12 cellular contexts compared by ENCODE assay signal in the genomic region with DNA sequence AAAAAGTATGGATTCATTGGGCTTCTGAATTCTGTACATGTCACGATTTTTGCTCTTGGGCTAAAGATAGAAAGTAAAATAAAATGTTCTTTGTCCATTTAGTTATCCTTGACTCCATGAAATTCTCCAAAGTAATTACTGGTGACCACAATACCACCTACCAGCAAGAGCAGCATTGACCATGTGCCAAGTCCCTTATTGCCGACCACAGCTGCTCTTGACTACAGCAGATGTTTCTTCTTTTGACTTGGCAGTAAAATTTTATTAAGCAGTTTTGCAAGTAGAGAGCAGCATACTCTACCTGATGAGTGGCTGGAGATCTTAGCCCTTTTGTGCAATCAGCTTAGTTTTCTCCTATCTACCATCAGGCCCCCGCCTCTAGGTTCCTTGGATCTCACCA.
DNase-seq lines count a peak whose midpoint lies in the region; ATAC-seq and TF ChIP-seq lines count a peak whose summit lies in the region.
"Had no signal": no experiment of that assay in that cellular context is flagged by ENCODE, and none has a peak within 500 bp of the region (broad histone marks: within the 10 kb centered on the region; RNA-seq: fewer than 3 reads in every experiment).

No MANE protein-coding gene starts in this region.

- peaks cover 10% of the 10 kb centered on the region for H3K9me1 ChIP-seq in IMR-90 (ENCODE audit: insufficient read depth, low read length)

- H2AK5ac ChIP-seq in IMR-90 (ENCODE audit: low read depth, low read length): 0 out of 2 replicates have a peak overlapping the region, but pooled peaks have one; percentile 28

- H2BK5ac ChIP-seq in IMR-90 (ENCODE audit: low read depth, low read length, poor library complexity, severe bottlenecking): no peak overlapping the region

- H3K27me3 ChIP-seq in IMR-90 (ENCODE audit: control insufficient read depth, insufficient read depth, low read length): no peaks in the 10 kb centered on the region
- H3K27me3 ChIP-seq in ascending aorta: no peaks in the 10 kb centered on the region
- no peaks in the 10 kb centered on the region for H3K27me3 ChIP-seq in kidney epithelial cell (ENCODE audit: control insufficient read depth, insufficient read depth, low read length)

- no peak overlapping the region for H2AK9ac ChIP-seq in IMR-90 (replicated peaks; ENCODE audit: low read depth, low read length, poor library complexity)

- peaks cover 5% of the 10 kb centered on the region for H3K36me3 Mint-ChIP-seq in nephron progenitor cell (ENCODE audit: low read depth)

- no peaks in the 10 kb centered on the region for H4K20me1 ChIP-seq in IMR-90 (ENCODE audit: insufficient read depth, low read length)

- in situ Hi-C loops in IMR-90 (cut with MboI; ENCODE audit: low sequenced_read_pairs): no loop called here

- no CpG with 5 or more reads among the region's 3 CpGs for WGBS in IMR-90 (ENCODE audit: extremely low coverage in 2 of 2, insufficient read length in 1 of 2), 2 experiments

- peak overlapping the region; percentile 88 for H3K14ac ChIP-seq in IMR-90 (replicated peaks; ENCODE audit: low read depth, low read length)

- H3K4ac ChIP-seq in IMR-90 (ENCODE audit: low read depth, low read length): peak overlapping the region; percentile 68

- dilution Hi-C loops in IMR-90 (cut with HindIII; ENCODE audit: low sequenced_read_pairs, unreplicated experiment): no loop called here

- H3K9me3 ChIP-seq in IMR-90 (ENCODE audit: control insufficient read depth, insufficient read depth, low read length) (no peaks in the 10 kb centered on the region), ascending aorta (no peaks in the 10 kb centered on the region)

- H3K4me3 ChIP-seq in AG10803 (ENCODE audit: low read length) (no peak overlapping the region), IMR-90 (ENCODE audit: insufficient read depth, low read depth, low read length) (no peak overlapping the region), ascending aorta (no peak overlapping the region), kidney epithelial cell (ENCODE audit: low read depth, low read length) (no peak overlapping the region)

- TF ChIP-seq CTCF in AG10803 (conservative IDR thresholded peaks at IDR 0.05; ENCODE audit: low read length) (no peak), IMR-90 (conservative IDR thresholded peaks at IDR 0.05; ENCODE audit: low read depth, low read length) (no peak), ascending aorta (IDR thresholded peaks at IDR 0.05) (no peak), kidney epithelial cell (IDR thresholded peaks at IDR 0.05; ENCODE audit: insufficient read depth, low read length, poor library complexity, severe bottlenecking) (no peak), nephron progenitor cell (IDR thresholded peaks at IDR 0.05) (no peak)

- peak overlapping the region in 1 of 2 experiments; percentile 72; a peak in 1 of 4 replicates for H4K8ac ChIP-seq in IMR-90 (ENCODE audit: low read depth in 2 of 2, low read length in 2 of 2)

- peaks cover 14% of the 10 kb centered on the region for H3K4me1 ChIP-seq in IMR-90 (ENCODE audit: control insufficient read depth, insufficient read depth, low read length)
- peaks cover 0 to 36% of the 10 kb centered on the region in 2 donors for H3K4me1 ChIP-seq in ascending aorta

- no peak for TF ChIP-seq POLR2A in IMR-90 (IDR thresholded peaks at IDR 0.05; ENCODE audit: low read depth, low read length)

- H4K5ac ChIP-seq in IMR-90 (ENCODE audit: low read depth, low read length): no peak overlapping the region; the same call in 1 of the 2 replicates

- H3K36me3 ChIP-seq in IMR-90 (ENCODE audit: control insufficient read depth, insufficient read depth, low read length): no peaks in the 10 kb centered on the region
- H3K36me3 ChIP-seq in ascending aorta: no peaks in the 10 kb centered on the region
- no peaks in the 10 kb centered on the region for H3K36me3 ChIP-seq in kidney epithelial cell (ENCODE audit: control insufficient read depth, insufficient read depth, low read length)

- peak overlapping the region; percentile 86; the same call in 1 of the 2 replicates for H3K23ac ChIP-seq in IMR-90 (ENCODE audit: low read depth, low read length)

- no peaks in the 10 kb centered on the region for H3K9me3 Mint-ChIP-seq in nephron progenitor cell
- H3K9me3 Mint-ChIP-seq: activated T-helper 17 cell treated with anti-CD3 and anti-CD28 coated beads, Interleukin-2, amount 50 U/mL, for 72 hours had no signal

- intact Hi-C loops in IMR-90 (cut with micrococcal nuclease): no loop called here
- intact Hi-C loops in ascending aorta (cut with DNase I): no loop called here
- intact Hi-C loops in posterior cingulate gyrus (cut with DNase I): no loop called here

- no peak overlapping the region for H3K56ac ChIP-seq in IMR-90 (ENCODE audit: extremely low read depth, insufficient read depth, low read length)

- H3K4me2 ChIP-seq in IMR-90 (ENCODE audit: low read depth, low read length): no peak overlapping the region

- H2BK120ac ChIP-seq in IMR-90 (ENCODE audit: low read depth, low read length): peak overlapping the region; percentile 72; the same call in 1 of the 2 replicates

- H3K27ac Mint-ChIP-seq in nephron progenitor cell: no peak overlapping the region
- H3K27ac Mint-ChIP-seq: activated T-helper 17 cell treated with anti-CD3 and anti-CD28 coated beads, Interleukin-2, amount 50 U/mL, for 72 hours had no signal

- DNase-seq in AG10803 (ENCODE audit: low read depth): peak; percentile 93
- DNase-seq in IMR-90: peak; percentile 82
- DNase-seq in ascending aorta (ENCODE audit: low spot score in 2 of 2): no peak
- peak; percentile 52 for DNase-seq in kidney epithelial cell (ENCODE audit: low read depth)
- DNase-seq in hypothalamus (lab: John Stamatoyannopoulos, UW): no peak
- DNase-seq in posterior cingulate gyrus: no peak
- no peak for DNase-seq in KG1 (lab: John Stamatoyannopoulos, UW)
- no peak for DNase-seq in nephron progenitor cell
- DNase-seq: activated CD4-positive, CD25-positive, alpha-beta regulatory T cell; Calu3; PC-3 had no signal

- H4K91ac ChIP-seq in IMR-90 (ENCODE audit: insufficient read depth, low read depth, low read length): 0 out of 2 replicates have a peak overlapping the region, but pooled peaks have one; percentile 19

- no TSS peak for BruUV-seq in IMR-90 (replicated peaks; lab: Mats Ljungman, UMichigan)

- no peak overlapping the region for H3K4me3 Mint-ChIP-seq in nephron progenitor cell
- H3K4me3 Mint-ChIP-seq: activated T-helper 17 cell treated with anti-CD3 and anti-CD28 coated beads, Interleukin-2, amount 50 U/mL, for 72 hours had no signal

- peaks cover 0 to 13% of the 10 kb centered on the region in 2 experiments; a peak in 2 of 4 replicates for H3K79me1 ChIP-seq in IMR-90 (ENCODE audit: low read depth in 1 of 2, low read length in 2 of 2)

- no peak overlapping the region for H3K9ac ChIP-seq in IMR-90 (ENCODE audit: low read depth, low read length)

- POLR2A ChIA-PET in IMR-90 (lab: Charles Lee; ENCODE audit: unreplicated experiment): no interaction called here

- H2AFZ ChIP-seq in IMR-90 (replicated peaks; ENCODE audit: low read length, poor library complexity): no peak overlapping the region

- peak overlapping the region; percentile 12 for H2BK20ac ChIP-seq in IMR-90 (ENCODE audit: low read depth, low read length)

- ATAC-seq in IMR-90 (ENCODE audit: low read depth): no peak
- ATAC-seq: activated T-helper 17 cell treated with anti-CD3 and anti-CD28 coated beads, Interleukin-2, amount 50 U/mL, for 72 hours; PC-3 had no signal

- CTCF ChIA-PET in IMR-90 (lab: Yijun Ruan, JAX): no interaction called here

- peaks cover 27% of the 10 kb centered on the region for H3K4me1 Mint-ChIP-seq in nephron progenitor cell
- H3K4me1 Mint-ChIP-seq: activated T-helper 17 cell treated with anti-CD3 and anti-CD28 coated beads, Interleukin-2, amount 50 U/mL, for 72 hours had no signal

- no peak for TF ChIP-seq RAD21 in IMR-90 (IDR thresholded peaks at IDR 0.05; ENCODE audit: low read length)

- peak overlapping the region; percentile 40; the same call in 2 of the 3 replicates for H2BK15ac ChIP-seq in IMR-90 (ENCODE audit: low read depth, low read length)

- no peak overlapping the region for H3K27ac ChIP-seq in IMR-90 (ENCODE audit: insufficient read depth, low read length)
- H3K27ac ChIP-seq in ascending aorta: peak overlapping the region; percentile 55 to 73

- peaks cover 3% of the 10 kb centered on the region for H3K27me3 Mint-ChIP-seq in nephron progenitor cell (ENCODE audit: low read depth, poor library complexity)
- H3K27me3 Mint-ChIP-seq: activated T-helper 17 cell treated with anti-CD3 and anti-CD28 coated beads, Interleukin-2, amount 50 U/mL, for 72 hours had no signal

- peak overlapping the region; percentile 52 for H3K18ac ChIP-seq in IMR-90 (ENCODE audit: low read depth, low read length)

TF ChIP-seq in IMR-90, 13 proteins besides CTCF, POLR2A, EP300 and RAD21:
- no peak for TF ChIP-seq RFX5 (IDR thresholded peaks at IDR 0.05; ENCODE audit: low read depth, low read length)
- TF ChIP-seq MAZ (IDR thresholded peaks at IDR 0.05; ENCODE audit: borderline replicate concordance, low read depth, low read length): no peak
- TF ChIP-seq CEBPB (IDR thresholded peaks at IDR 0.05; ENCODE audit: low read depth, low read length): no peak
- TF ChIP-seq NFE2L2 (IDR thresholded peaks at IDR 0.05; ENCODE audit: low read depth, low read length): no peak
- TF ChIP-seq, protein P1, sequence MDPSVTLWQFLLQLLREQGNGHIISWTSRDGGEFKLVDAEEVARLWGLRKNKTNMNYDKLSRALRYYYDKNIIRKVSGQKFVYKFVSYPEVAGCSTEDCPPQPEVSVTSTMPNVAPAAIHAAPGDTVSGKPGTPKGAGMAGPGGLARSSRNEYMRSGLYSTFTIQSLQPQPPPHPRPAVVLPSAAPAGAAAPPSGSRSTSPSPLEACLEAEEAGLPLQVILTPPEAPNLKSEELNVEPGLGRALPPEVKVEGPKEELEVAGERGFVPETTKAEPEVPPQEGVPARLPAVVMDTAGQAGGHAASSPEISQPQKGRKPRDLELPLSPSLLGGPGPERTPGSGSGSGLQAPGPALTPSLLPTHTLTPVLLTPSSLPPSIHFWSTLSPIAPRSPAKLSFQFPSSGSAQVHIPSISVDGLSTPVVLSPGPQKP (IDR thresholded peaks at IDR 0.05; ENCODE audit: borderline replicate concordance, low read depth, low read length): no peak
- no peak for TF ChIP-seq MXI1 (IDR thresholded peaks at IDR 0.05; ENCODE audit: borderline replicate concordance, low read depth, low read length)
- TF ChIP-seq BHLHE40 (IDR thresholded peaks at IDR 0.05; ENCODE audit: low read depth, low read length): no peak

Comparison
In these comparisons a context has a peak if more than half of its experiments do, and no peak if none do; other contexts are left out.
1. DNase-seq: peak in AG10803 (single experiment), IMR-90 (single experiment) and kidney epithelial cell (single experiment); none in ascending aorta (0 of 2), hypothalamus (0 of 51), posterior cingulate gyrus (0 of 10), KG1 (single experiment) and nephron progenitor cell (single experiment).